In genomic region chr4:125727931-125728330, GRCh38 we compare ENCODE assay signal across 32 cellular contexts.
DNase-seq lines count a peak whose midpoint lies in the region; ATAC-seq, FAIRE-seq and TF ChIP-seq lines count a peak whose summit lies in the region.
"Had no signal": no experiment of that assay in that cellular context is flagged by ENCODE, and none has a peak within 500 bp of the region (broad histone marks: within the 10 kb centered on the region; RNA-seq: fewer than 3 reads in every experiment).

No MANE protein-coding gene starts in this region.

- TF ChIP-seq EP300 in A549 (IDR thresholded peaks at IDR 0.05), result no peak

- no peak overlapping the region for H2AK5ac ChIP-seq in mesendoderm (ENCODE audit: low read length)

- no peak for FAIRE-seq in A549 (lab: Jason Lieb, UNC)
- FAIRE-seq: D721Med had no signal

- DNase-seq in A549 (ENCODE audit: low read depth in 1 of 2, low spot score in 1 of 2) (no peak), choroid plexus epithelial cell (ENCODE audit: low read depth) (peak; percentile 61), mesendoderm (no peak), NOMO-1 treated with DMSO at 0.1 percent for 48 hours (lab: John Stamatoyannopoulos, UW; ENCODE audit: unreplicated experiment) (no peak), COLO829 (ENCODE audit: low spot score) (no peak), DMS 273 treated with DMSO at 0.1 percent for 48 hours (lab: John Stamatoyannopoulos, UW) (no peak)
- DNase-seq: 8988T; activated B cell treated with CpG ODN at 0.5 μM for 24 hours; activated CD4-positive, alpha-beta T cell treated with anti-CD3 and anti-CD28 coated beads, Interleukin-2, amount 10 ng/mL, durations not matched to agents 7 days and 5 days; activated effector memory CD4-positive, alpha-beta T cell treated with anti-CD3 and anti-CD28 coated beads, Interleukin-2, amount 50 U/mL, for 16 hours; activated naive CD8-positive, alpha-beta T cell treated with anti-CD3 and anti-CD28 coated beads, Interleukin-2, amount 10 ng/mL, durations not matched to agents 7 days and 5 days; activated T-cell treated with anti-CD3 and anti-CD28 coated beads, Interleukin-2, amount 50 U/mL, for 1 hour; AML-193; CD4-positive, CD25-positive, alpha-beta regulatory T cell; central memory CD4-positive, alpha-beta T cell; effector memory CD8-positive, alpha-beta T cell; GOT3; NCI-H1436 treated with DMSO at 0.1 percent for 48 hours; NCI-H2107; NCI-H774; right cardiac atrium; spleen; stimulated activated CD4-positive, alpha-beta T cell treated with anti-CD3 and anti-CD28 coated beads, Interleukin-2, amount 100 ng/mL, for 24 hours; stimulated activated naive CD8-positive, alpha-beta T cell treated with anti-CD3 and anti-CD28 coated beads, Interleukin-15, Interleukin-2, amounts not matched to agents 100 U/mL and 50 U/mL, for 24 hours; T-helper 1 cell had no signal

- H3K36me3 ChIP-seq in HUES64 (ENCODE audit: insufficient read depth, low read length) (no peaks in the 10 kb centered on the region), mesendoderm (ENCODE audit: control insufficient read depth, insufficient read depth, low read length) (no peaks in the 10 kb centered on the region)
- H3K36me3 ChIP-seq: ascending aorta, gastroesophageal sphincter, spleen, thoracic aorta had no signal

- no peak for TF ChIP-seq RAD21 in A549 (conservative IDR thresholded peaks at IDR 0.05 in 1 of 2, IDR thresholded peaks at IDR 0.05 in 1 of 2)

- no peaks in the 10 kb centered on the region for H3K79me2 ChIP-seq in mesendoderm (ENCODE audit: control insufficient read depth, insufficient read depth, low read length)

- TF ChIP-seq CTCF in A549 (IDR thresholded peaks at IDR 0.05) (no peak), choroid plexus epithelial cell (conservative IDR thresholded peaks at IDR 0.05; ENCODE audit: low read depth, low read length) (no peak)

- peak overlapping the region; percentile 12 for H2BK120ac ChIP-seq in mesendoderm (ENCODE audit: low read depth, low read length)

- H3K4me3 ChIP-seq in A549 (peak overlapping the region; percentile 13; the same call in 1 of the 3 replicates), HUES64 (ENCODE audit: low read length) (no peak overlapping the region), choroid plexus epithelial cell (ENCODE audit: low read depth, low read length) (no peak overlapping the region), mesendoderm (ENCODE audit: low read length) (no peak overlapping the region)
- H3K4me3 ChIP-seq: ascending aorta, gastroesophageal sphincter, spleen, thoracic aorta had no signal

- peak overlapping the region; percentile 66 for H3K4me2 ChIP-seq in A549
- H3K4me2 ChIP-seq in mesendoderm (ENCODE audit: low read length), result no peak overlapping the region

- H3K9me3 ChIP-seq in A549 (no peaks in the 10 kb centered on the region), HUES64 (ENCODE audit: insufficient read depth, low read depth, low read length) (no peaks in the 10 kb centered on the region)
- H3K9me3 ChIP-seq: ascending aorta, gastroesophageal sphincter, spleen, thoracic aorta had no signal

- TF ChIP-seq POLR2A in A549 (IDR thresholded peaks at IDR 0.05; ENCODE audit: low read length), result no peak

- H3K56ac ChIP-seq in mesendoderm (ENCODE audit: low read length), result no peak overlapping the region

- H2BK5ac ChIP-seq in mesendoderm (ENCODE audit: low read length), result no peak overlapping the region

- ATAC-seq in A549 (no peak), GM19463 (IDR thresholded peaks at IDR 0.05; ENCODE audit: unreplicated experiment) (no peak)
- ATAC-seq: effector memory CD8-positive, alpha-beta T cell; esophagus mucosa; stimulated activated naive CD8-positive, alpha-beta T cell treated with anti-CD3 and anti-CD28 coated beads, Interleukin-15, Interleukin-2, amounts not matched to agents 100 U/mL and 50 U/mL, for 24 hours had no signal

- H3K27me3 ChIP-seq in HUES64 (ENCODE audit: insufficient read depth, low read length) (no peaks in the 10 kb centered on the region), mesendoderm (ENCODE audit: insufficient read depth, low read length, poor library complexity) (no peaks in the 10 kb centered on the region)
- H3K27me3 ChIP-seq: ascending aorta, gastroesophageal sphincter, spleen had no signal

- H3K4ac ChIP-seq in mesendoderm (ENCODE audit: low read depth, low read length), result no peak overlapping the region

- H4K8ac ChIP-seq in mesendoderm (ENCODE audit: low read depth, low read length), result no peak overlapping the region

- no peak overlapping the region for H4K5ac ChIP-seq in mesendoderm (ENCODE audit: low read length)

- POLR2A ChIA-PET in A549 (lab: Yijun Ruan, JAX), result no interaction called here

- H3K79me1 ChIP-seq in mesendoderm (ENCODE audit: low read length), result no peaks in the 10 kb centered on the region

- H3K4me1 ChIP-seq in A549 (peaks cover 42% of the 10 kb centered on the region), HUES64 (ENCODE audit: insufficient read depth, low read length) (peaks cover 43% of the 10 kb centered on the region), mesendoderm (ENCODE audit: control insufficient read depth, low read depth, low read length) (no peaks in the 10 kb centered on the region)
- H3K4me1 ChIP-seq: ascending aorta, gastroesophageal sphincter, spleen had no signal

- H3K23ac ChIP-seq in mesendoderm (ENCODE audit: low read length), result no peak overlapping the region

- CTCF ChIA-PET in A549 (lab: Yijun Ruan, JAX), result no interaction called here

- peak overlapping the region; percentile 51 for H3K18ac ChIP-seq in mesendoderm (ENCODE audit: low read length)

- WGBS in A549 (ENCODE audit: missing lambda C conversion rate), result 76% methylated on average over 2 of the region's 2 CpGs
- 86% methylated on average over 2 of the region's 2 CpGs for WGBS in HUES64
- WGBS in mesendoderm (ENCODE audit: extremely low coverage, insufficient coverage, low lambda C conversion rate), result no CpG with 5 or more reads among the region's 2 CpGs

- H3K27ac ChIP-seq in A549 (peak overlapping the region; percentile 69 to 87), HUES64 (ENCODE audit: low read depth, low read length) (0 out of 2 replicates have a peak overlapping the region, but pooled peaks have one; percentile 38), mesendoderm (ENCODE audit: low read depth, low read length) (no peak overlapping the region)
- H3K27ac ChIP-seq: ascending aorta, gastroesophageal sphincter, spleen, thoracic aorta had no signal

- peak overlapping the region; percentile 9; the same call in 1 of the 2 replicates for H3K9ac ChIP-seq in HUES64 (ENCODE audit: low read depth, low read length)
- H3K9ac ChIP-seq in mesendoderm (ENCODE audit: low read length), result no peak overlapping the region

- peak overlapping the region; percentile 36 for H2BK15ac ChIP-seq in mesendoderm (replicated peaks; ENCODE audit: low read depth)

TF ChIP-seq in A549, 52 proteins besides CTCF, POLR2A, EP300 and RAD21:
- TF ChIP-seq, protein P1, sequence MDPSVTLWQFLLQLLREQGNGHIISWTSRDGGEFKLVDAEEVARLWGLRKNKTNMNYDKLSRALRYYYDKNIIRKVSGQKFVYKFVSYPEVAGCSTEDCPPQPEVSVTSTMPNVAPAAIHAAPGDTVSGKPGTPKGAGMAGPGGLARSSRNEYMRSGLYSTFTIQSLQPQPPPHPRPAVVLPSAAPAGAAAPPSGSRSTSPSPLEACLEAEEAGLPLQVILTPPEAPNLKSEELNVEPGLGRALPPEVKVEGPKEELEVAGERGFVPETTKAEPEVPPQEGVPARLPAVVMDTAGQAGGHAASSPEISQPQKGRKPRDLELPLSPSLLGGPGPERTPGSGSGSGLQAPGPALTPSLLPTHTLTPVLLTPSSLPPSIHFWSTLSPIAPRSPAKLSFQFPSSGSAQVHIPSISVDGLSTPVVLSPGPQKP (IDR thresholded peaks at IDR 0.05; ENCODE audit: low read depth, low read length), result no peak
- TF ChIP-seq FOSB (CRISPR knock-in tag; IDR thresholded peaks at IDR 0.05), result no peak
- no peak for TF ChIP-seq HOXA7 (CRISPR knock-in tag; IDR thresholded peaks at IDR 0.05)
- no peak for TF ChIP-seq EHF (CRISPR knock-in tag; IDR thresholded peaks at IDR 0.05)
- no peak for TF ChIP-seq CBX8 (IDR thresholded peaks at IDR 0.05)
- TF ChIP-seq NR3C1 (IDR thresholded peaks at IDR 0.05), result no peak
- TF ChIP-seq HOXB13 (CRISPR knock-in tag; IDR thresholded peaks at IDR 0.05; ENCODE audit: low read depth), result no peak
- TF ChIP-seq, protein P2, sequence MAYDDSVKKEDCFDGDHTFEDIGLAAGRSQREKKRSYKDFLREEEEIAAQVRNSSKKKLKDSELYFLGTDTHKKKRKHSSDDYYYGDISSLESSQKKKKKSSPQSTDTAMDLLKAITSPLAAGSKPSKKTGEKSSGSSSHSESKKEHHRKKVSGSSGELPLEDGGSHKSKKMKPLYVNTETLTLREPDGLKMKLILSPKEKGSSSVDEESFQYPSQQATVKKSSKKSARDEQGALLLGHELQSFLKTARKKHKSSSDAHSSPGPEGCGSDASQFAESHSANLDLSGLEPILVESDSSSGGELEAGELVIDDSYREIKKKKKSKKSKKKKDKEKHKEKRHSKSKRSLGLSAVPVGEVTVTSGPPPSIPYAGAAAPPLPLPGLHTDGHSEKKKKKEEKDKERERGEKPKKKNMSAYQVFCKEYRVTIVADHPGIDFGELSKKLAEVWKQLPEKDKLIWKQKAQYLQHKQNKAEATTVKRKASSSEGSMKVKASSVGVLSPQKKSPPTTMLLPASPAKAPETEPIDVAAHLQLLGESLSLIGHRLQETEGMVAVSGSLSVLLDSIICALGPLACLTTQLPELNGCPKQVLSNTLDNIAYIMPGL (CRISPR knock-in tag; IDR thresholded peaks at IDR 0.05; ENCODE audit: borderline replicate concordance), result no peak
- no peak for TF ChIP-seq CBX2 (IDR thresholded peaks at IDR 0.05; ENCODE audit: borderline replicate concordance, low read depth)
- TF ChIP-seq BHLHE40 (IDR thresholded peaks at IDR 0.05; ENCODE audit: low read depth, low read length), result no peak
- no peak for TF ChIP-seq HES2 (IDR thresholded peaks at IDR 0.05)
- TF ChIP-seq MAZ (IDR thresholded peaks at IDR 0.05; ENCODE audit: borderline replicate concordance, low read depth, low read length), result no peak
- TF ChIP-seq ZC3H11A (IDR thresholded peaks at IDR 0.05), result no peak
- TF ChIP-seq ZNF302 (CRISPR knock-in tag; IDR thresholded peaks at IDR 0.05), result no peak
- no peak for TF ChIP-seq ZFP36 (IDR thresholded peaks at IDR 0.05; ENCODE audit: borderline replicate concordance, partially characterized antibody)
- no peak for TF ChIP-seq NFE2L2 (conservative IDR thresholded peaks at IDR 0.05; ENCODE audit: low read length)
